ENCODE assay signal across 18 cellular contexts in genomic region chr2:239595711-239596110, GRCh38.
DNase-seq lines count a peak whose midpoint lies in the region; ATAC-seq and TF ChIP-seq lines count a peak whose summit lies in the region.
"Had no signal": no experiment of that assay in that cellular context is flagged by ENCODE, and none has a peak within 500 bp of the region (broad histone marks: within the 10 kb centered on the region; RNA-seq: fewer than 3 reads in every experiment).

No MANE protein-coding gene starts in this region.

- peak; percentile 7 for DNase-seq in activated naive CD4-positive, alpha-beta T cell treated with anti-CD3 and anti-CD28 coated beads, Interleukin-2, amount 50 U/mL, for 16 hours
- no peak for DNase-seq in activated naive CD4-positive, alpha-beta T cell treated with anti-CD3 and anti-CD28 coated beads, Interleukin-2, amount 10 ng/mL, durations not matched to agents 7 days and 5 days
- DNase-seq in colonic mucosa (peak; percentile 9), neural progenitor cell (ENCODE audit: low spot score) (no peak), upper lobe of right lung (peak; percentile 35), middle frontal gyrus (ENCODE audit: extremely low spot score, low spot score) (no peak), vagina (ENCODE audit: extremely low spot score in 2 of 2) (no peak)
- DNase-seq: DND-41, GM23248, NCI-H187 treated with DMSO at 0.1 percent for 48 hours, NCI-H446 treated with DMSO at 0.1 percent for 48 hours, NCI-H748 treated with DMSO at 0.1 percent for 48 hours, OCI-M1, RPMI8226 had no signal

- H3K27me3 ChIP-seq in colonic mucosa (no peaks in the 10 kb centered on the region), neural progenitor cell (peaks cover 9% of the 10 kb centered on the region), upper lobe of right lung (no peaks in the 10 kb centered on the region), vagina (no peaks in the 10 kb centered on the region)
- H3K27me3 ChIP-seq: BLaER1 had no signal

- H2AFZ ChIP-seq in neural progenitor cell (replicated peaks), result no peak overlapping the region
- H2AFZ ChIP-seq: GM23248 had no signal

- H3K9me3 ChIP-seq in colonic mucosa (no peaks in the 10 kb centered on the region), neural progenitor cell (ENCODE audit: low read depth) (no peaks in the 10 kb centered on the region), upper lobe of right lung (no peaks in the 10 kb centered on the region), vagina (no peaks in the 10 kb centered on the region)
- H3K9me3 ChIP-seq: BLaER1 had no signal

- no peak overlapping the region for H3K4me2 ChIP-seq in neural progenitor cell
- H3K4me2 ChIP-seq: BLaER1 had no signal

- H3K27ac ChIP-seq in colonic mucosa (no peak overlapping the region), neural progenitor cell (no peak overlapping the region), upper lobe of right lung (no peak overlapping the region), vagina (no peak overlapping the region)
- H3K27ac ChIP-seq: BLaER1, GM23248 had no signal

- H3K36me3 Mint-ChIP-seq in activated naive CD4-positive, alpha-beta T cell treated with anti-CD3 and anti-CD28 coated beads, Interleukin-2, amount 10 ng/mL, durations not matched to agents 7 days and 5 days, result no peaks in the 10 kb centered on the region
- H3K36me3 Mint-ChIP-seq in neural progenitor cell, result no peaks in the 10 kb centered on the region
- H3K36me3 Mint-ChIP-seq: IgD-negative memory B cell had no signal

- H3K4me3 ChIP-seq in colonic mucosa (no peak overlapping the region), neural progenitor cell (no peak overlapping the region), upper lobe of right lung (no peak overlapping the region), vagina (no peak overlapping the region)
- H3K4me3 ChIP-seq: BLaER1, GM23248 had no signal

- H3K27ac Mint-ChIP-seq in activated naive CD4-positive, alpha-beta T cell treated with anti-CD3 and anti-CD28 coated beads, Interleukin-2, amount 10 ng/mL, durations not matched to agents 7 days and 5 days, result no peak overlapping the region
- H3K27ac Mint-ChIP-seq in neural progenitor cell, result peak overlapping the region; percentile 60
- H3K27ac Mint-ChIP-seq: IgD-negative memory B cell had no signal

- H3K79me2 ChIP-seq in neural progenitor cell (ENCODE audit: low read depth), result no peaks in the 10 kb centered on the region

- no peaks in the 10 kb centered on the region for H4K20me1 ChIP-seq in neural progenitor cell (ENCODE audit: low read depth)
- H4K20me1 ChIP-seq: BLaER1 had no signal

- TF ChIP-seq POLR2A in vagina (IDR thresholded peaks at IDR 0.05), result no peak

- peaks cover 9% of the 10 kb centered on the region for H3K27me3 Mint-ChIP-seq in activated naive CD4-positive, alpha-beta T cell treated with anti-CD3 and anti-CD28 coated beads, Interleukin-2, amount 10 ng/mL, durations not matched to agents 7 days and 5 days
- H3K27me3 Mint-ChIP-seq in neural progenitor cell (ENCODE audit: insufficient read depth, low read depth), result peaks cover 16% of the 10 kb centered on the region

- no peak for ATAC-seq in upper lobe of right lung
- ATAC-seq in GM18909 (IDR thresholded peaks at IDR 0.05; ENCODE audit: poor library complexity, unreplicated experiment), result no peak
- ATAC-seq: HCT116 had no signal

- TF ChIP-seq CTCF in colonic mucosa (IDR thresholded peaks at IDR 0.05), result no peak
- no peak for TF ChIP-seq CTCF in neural progenitor cell (IDR thresholded peaks at IDR 0.05)
- no peak for TF ChIP-seq CTCF in upper lobe of right lung (IDR thresholded peaks at IDR 0.05)
- no peak for TF ChIP-seq CTCF in vagina (IDR thresholded peaks at IDR 0.05)

- no peaks in the 10 kb centered on the region for H3K4me1 Mint-ChIP-seq in activated naive CD4-positive, alpha-beta T cell treated with anti-CD3 and anti-CD28 coated beads, Interleukin-2, amount 10 ng/mL, durations not matched to agents 7 days and 5 days
- peaks cover 17% of the 10 kb centered on the region for H3K4me1 Mint-ChIP-seq in neural progenitor cell
- H3K4me1 Mint-ChIP-seq: IgD-negative memory B cell had no signal

- H3K9ac ChIP-seq in colonic mucosa (ENCODE audit: low read depth in 2 of 2, low read length in 2 of 2) (no peak overlapping the region), neural progenitor cell (no peak overlapping the region)
- H3K9ac ChIP-seq: BLaER1, GM23248 had no signal

- intact Hi-C loops in colonic mucosa (cut with DNase I), result no loop called here
- intact Hi-C loops in upper lobe of right lung (cut with DNase I), result no loop called here
- intact Hi-C loops in vagina (cut with DNase I), result no loop called here

- H3K4me3 Mint-ChIP-seq in activated naive CD4-positive, alpha-beta T cell treated with anti-CD3 and anti-CD28 coated beads, Interleukin-2, amount 10 ng/mL, durations not matched to agents 7 days and 5 days, result no peak overlapping the region
- H3K4me3 Mint-ChIP-seq in neural progenitor cell, result no peak overlapping the region
- H3K4me3 Mint-ChIP-seq: IgD-negative memory B cell had no signal

- H3K9me3 Mint-ChIP-seq in activated naive CD4-positive, alpha-beta T cell treated with anti-CD3 and anti-CD28 coated beads, Interleukin-2, amount 10 ng/mL, durations not matched to agents 7 days and 5 days, result peaks cover 23% of the 10 kb centered on the region
- H3K9me3 Mint-ChIP-seq in neural progenitor cell, result peaks cover 22% of the 10 kb centered on the region

- CTCF ChIA-PET in activated naive CD4-positive, alpha-beta T cell treated with anti-CD3 and anti-CD28 coated beads, Interleukin-2, amount 10 ng/mL, durations not matched to agents 7 days and 5 days (lab: Charles Lee), result no interaction called here

- H3F3A ChIP-seq in neural progenitor cell (ENCODE audit: low read depth), result no peaks in the 10 kb centered on the region

- H3K36me3 ChIP-seq in colonic mucosa (no peaks in the 10 kb centered on the region), neural progenitor cell (no peaks in the 10 kb centered on the region), upper lobe of right lung (no peaks in the 10 kb centered on the region), vagina (no peaks in the 10 kb centered on the region)
- H3K36me3 ChIP-seq: BLaER1 had no signal

- H3K4me1 ChIP-seq in colonic mucosa (no peaks in the 10 kb centered on the region), neural progenitor cell (peaks cover 3% of the 10 kb centered on the region), upper lobe of right lung (no peaks in the 10 kb centered on the region), vagina (no peaks in the 10 kb centered on the region)

Comparison
In these comparisons a context has a peak if more than half of its experiments do, and no peak if none do; other contexts are left out.
1. DNase-seq: peak in activated naive CD4-positive, alpha-beta T cell treated with anti-CD3 and anti-CD28 coated beads, Interleukin-2, amount 50 U/mL, for 16 hours (single experiment), colonic mucosa (single experiment) and upper lobe of right lung (single experiment); none in activated naive CD4-positive, alpha-beta T cell treated with anti-CD3 and anti-CD28 coated beads, Interleukin-2, amount 10 ng/mL, durations not matched to agents 7 days and 5 days (single experiment), neural progenitor cell (single experiment), middle frontal gyrus (single experiment) and vagina (0 of 2).